In the genomic region with DNA sequence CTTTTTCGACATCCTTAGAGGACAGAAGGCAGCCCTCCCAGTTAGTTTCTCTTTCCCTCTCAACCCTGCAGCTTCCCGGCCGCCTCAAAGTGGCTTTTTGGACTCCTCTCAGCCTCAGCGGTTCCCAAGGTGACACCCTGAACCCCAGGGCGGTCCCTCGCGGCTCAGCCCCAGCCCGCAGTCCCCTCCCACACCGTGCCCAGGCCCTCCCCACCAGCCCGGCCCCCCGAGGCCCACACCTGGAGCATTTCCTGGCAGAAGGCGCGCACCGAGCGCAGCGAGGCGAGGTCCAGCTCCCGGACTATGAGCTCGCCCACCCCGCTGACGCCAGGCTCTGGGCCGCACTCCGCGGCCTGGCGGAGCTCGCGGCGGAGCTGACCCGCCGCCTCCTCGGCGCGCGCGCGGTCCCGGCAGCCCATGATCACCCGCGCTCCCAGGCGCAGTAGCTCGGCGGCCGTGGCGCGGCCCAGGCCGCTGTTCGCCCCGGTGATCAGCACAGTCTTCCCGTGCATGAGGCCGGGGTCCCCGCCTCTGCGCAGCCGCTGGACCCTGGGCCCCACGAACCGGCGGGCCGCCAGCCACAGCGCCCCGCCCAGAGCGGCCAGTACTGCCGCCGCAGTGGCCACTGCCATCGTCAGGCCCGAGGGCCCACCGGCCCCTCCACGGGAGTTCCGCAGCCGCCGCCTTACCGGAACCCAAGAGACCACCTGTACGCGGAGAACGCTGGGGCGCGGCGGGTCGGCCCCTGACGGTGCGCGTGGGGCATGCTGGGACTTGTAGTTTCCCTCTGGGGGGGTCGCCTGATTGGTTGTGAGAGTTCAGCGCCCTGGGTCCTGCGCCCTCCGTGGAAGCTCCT, we compare ENCODE assay signal across 1 cellular context.
A peak's percentile ranks its signal among the peaks of the same experiment; 100 is the strongest.
TF ChIP-seq lines count a peak whose summit lies in the region.

A gene with protein sequence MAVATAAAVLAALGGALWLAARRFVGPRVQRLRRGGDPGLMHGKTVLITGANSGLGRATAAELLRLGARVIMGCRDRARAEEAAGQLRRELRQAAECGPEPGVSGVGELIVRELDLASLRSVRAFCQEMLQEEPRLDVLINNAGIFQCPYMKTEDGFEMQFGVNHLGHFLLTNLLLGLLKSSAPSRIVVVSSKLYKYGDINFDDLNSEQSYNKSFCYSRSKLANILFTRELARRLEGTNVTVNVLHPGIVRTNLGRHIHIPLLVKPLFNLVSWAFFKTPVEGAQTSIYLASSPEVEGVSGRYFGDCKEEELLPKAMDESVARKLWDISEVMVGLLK (minus strand): TSS at position 713 of the 856 bp plus-strand sequence. CDS start 81 bp downstream, at position 632.

TF ChIP-seq in HepG2, 621 proteins besides CTCF, POLR2A, EP300 and RAD21 (continued from another document and continues in another):
- TF ChIP-seq, protein P1, sequence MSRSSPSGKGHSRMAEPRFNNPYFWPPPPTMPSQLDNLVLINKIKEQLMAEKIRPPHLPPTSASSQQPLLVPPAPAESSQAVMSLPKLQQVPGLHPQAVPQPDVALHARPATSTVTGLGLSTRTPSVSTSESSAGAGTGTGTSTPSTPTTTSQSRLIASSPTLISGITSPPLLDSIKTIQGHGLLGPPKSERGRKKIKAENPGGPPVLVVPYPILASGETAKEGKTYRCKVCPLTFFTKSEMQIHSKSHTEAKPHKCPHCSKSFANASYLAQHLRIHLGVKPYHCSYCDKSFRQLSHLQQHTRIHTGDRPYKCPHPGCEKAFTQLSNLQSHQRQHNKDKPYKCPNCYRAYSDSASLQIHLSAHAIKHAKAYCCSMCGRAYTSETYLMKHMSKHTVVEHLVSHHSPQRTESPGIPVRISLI (CRISPR knock-in tag; IDR thresholded peaks at IDR 0.05; ENCODE audit: borderline replicate concordance), result peak; percentile 36; the same call in 1 of the 2 replicates
- TF ChIP-seq ZFP82 (CRISPR knock-in tag; IDR thresholded peaks at IDR 0.05; ENCODE audit: borderline replicate concordance) (peak; percentile 69; the same call in 1 of the 2 replicates), SOX5 (CRISPR knock-in tag; IDR thresholded peaks at IDR 0.05; ENCODE audit: borderline replicate concordance) (no peak; the same call in 1 of the 2 replicates), ZNF773 (CRISPR knock-in tag; IDR thresholded peaks at IDR 0.05; ENCODE audit: borderline replicate concordance) (peak; percentile 16; the same call in 1 of the 2 replicates), ZNF747 (CRISPR knock-in tag; IDR thresholded peaks at IDR 0.05; ENCODE audit: borderline replicate concordance) (peak; percentile 96), ZNF768 (CRISPR knock-in tag; IDR thresholded peaks at IDR 0.05) (no peak; the same call in none of the 2 replicates), GATAD1 (CRISPR knock-in tag; IDR thresholded peaks at IDR 0.05) (peak; percentile 91), ZNF614 (CRISPR knock-in tag; IDR thresholded peaks at IDR 0.05; ENCODE audit: borderline replicate concordance) (no peak), PAX8 (CRISPR knock-in tag; IDR thresholded peaks at IDR 0.05; ENCODE audit: borderline replicate concordance) (no peak; the same call in 1 of the 2 replicates), ZNF776 (CRISPR knock-in tag; IDR thresholded peaks at IDR 0.05) (peak; percentile 93; the same call in 1 of the 2 replicates), SYNCRIP (IDR thresholded peaks at IDR 0.05; ENCODE audit: insufficient read depth, low read depth, low read length) (no peak), YEATS2 (CRISPR knock-in tag; IDR thresholded peaks at IDR 0.05; ENCODE audit: borderline replicate concordance) (peak; percentile 93), ZSCAN25 (CRISPR knock-in tag; IDR thresholded peaks at IDR 0.05) (no peak; the same call in 1 of the 2 replicates), CHD2 (IDR thresholded peaks at IDR 0.05; ENCODE audit: low read depth, low read length) (peak; percentile 15; the same call in 1 of the 2 replicates), RFX5 (IDR thresholded peaks at IDR 0.05; ENCODE audit: low read depth, low read length) (0 out of 2 replicates have a peak, but pooled peaks have one; percentile 11), HES4 (CRISPR knock-in tag; IDR thresholded peaks at IDR 0.05; ENCODE audit: borderline replicate concordance) (peak; percentile 98), DNMT1 (CRISPR knock-in tag; IDR thresholded peaks at IDR 0.05) (peak; percentile 77; the same call in 1 of the 2 replicates), ZNF274 (CRISPR knock-in tag; IDR thresholded peaks at IDR 0.05) (peak; percentile 22), ZNF564 (CRISPR knock-in tag; IDR thresholded peaks at IDR 0.05) (0 out of 2 replicates have a peak, but pooled peaks have one; percentile 66), AHR (CRISPR knock-in tag; IDR thresholded peaks at IDR 0.05) (peak; percentile 83), NFRKB (IDR thresholded peaks at IDR 0.05) (no peak), SRSF1 (optimal IDR thresholded peaks at IDR 0.05; ENCODE audit: low read depth, low read length) (no peak), ZNF563 (CRISPR knock-in tag; IDR thresholded peaks at IDR 0.05) (peak; percentile 99), KMT2B (CRISPR knock-in tag; IDR thresholded peaks at IDR 0.05) (peak; percentile 76), ZNF816 (CRISPR knock-in tag; IDR thresholded peaks at IDR 0.05; ENCODE audit: borderline replicate concordance) (peak; percentile 94; the same call in 1 of the 2 replicates), ZNF460 (CRISPR knock-in tag; IDR thresholded peaks at IDR 0.05; ENCODE audit: borderline replicate concordance) (no peak; the same call in 1 of the 2 replicates), ZNF772 (CRISPR knock-in tag; IDR thresholded peaks at IDR 0.05) (peak; percentile 88), GABPB1 (CRISPR knock-in tag; IDR thresholded peaks at IDR 0.05) (peak; percentile 94), ZBTB7B (CRISPR knock-in tag; IDR thresholded peaks at IDR 0.05) (peak; percentile 98)
- TF ChIP-seq, protein P2, sequence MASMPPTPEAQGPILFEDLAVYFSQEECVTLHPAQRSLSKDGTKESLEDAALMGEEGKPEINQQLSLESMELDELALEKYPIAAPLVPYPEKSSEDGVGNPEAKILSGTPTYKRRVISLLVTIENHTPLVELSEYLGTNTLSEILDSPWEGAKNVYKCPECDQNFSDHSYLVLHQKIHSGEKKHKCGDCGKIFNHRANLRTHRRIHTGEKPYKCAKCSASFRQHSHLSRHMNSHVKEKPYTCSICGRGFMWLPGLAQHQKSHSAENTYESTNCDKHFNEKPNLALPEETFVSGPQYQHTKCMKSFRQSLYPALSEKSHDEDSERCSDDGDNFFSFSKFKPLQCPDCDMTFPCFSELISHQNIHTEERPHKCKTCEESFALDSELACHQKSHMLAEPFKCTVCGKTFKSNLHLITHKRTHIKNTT (CRISPR knock-in tag; IDR thresholded peaks at IDR 0.05), result no peak
- TF ChIP-seq, protein P3, sequence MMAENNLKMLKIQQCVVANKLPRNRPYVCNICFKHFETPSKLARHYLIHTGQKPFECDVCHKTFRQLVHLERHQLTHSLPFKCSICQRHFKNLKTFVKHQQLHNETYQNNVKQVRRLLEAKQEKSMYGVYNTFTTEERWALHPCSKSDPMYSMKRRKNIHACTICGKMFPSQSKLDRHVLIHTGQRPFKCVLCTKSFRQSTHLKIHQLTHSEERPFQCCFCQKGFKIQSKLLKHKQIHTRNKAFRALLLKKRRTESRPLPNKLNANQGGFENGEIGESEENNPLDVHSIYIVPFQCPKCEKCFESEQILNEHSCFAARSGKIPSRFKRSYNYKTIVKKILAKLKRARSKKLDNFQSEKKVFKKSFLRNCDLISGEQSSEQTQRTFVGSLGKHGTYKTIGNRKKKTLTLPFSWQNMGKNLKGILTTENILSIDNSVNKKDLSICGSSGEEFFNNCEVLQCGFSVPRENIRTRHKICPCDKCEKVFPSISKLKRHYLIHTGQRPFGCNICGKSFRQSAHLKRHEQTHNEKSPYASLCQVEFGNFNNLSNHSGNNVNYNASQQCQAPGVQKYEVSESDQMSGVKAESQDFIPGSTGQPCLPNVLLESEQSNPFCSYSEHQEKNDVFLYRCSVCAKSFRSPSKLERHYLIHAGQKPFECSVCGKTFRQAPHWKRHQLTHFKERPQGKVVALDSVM (CRISPR knock-in tag; IDR thresholded peaks at IDR 0.05), result peak; percentile 70
- TF ChIP-seq, protein P4, sequence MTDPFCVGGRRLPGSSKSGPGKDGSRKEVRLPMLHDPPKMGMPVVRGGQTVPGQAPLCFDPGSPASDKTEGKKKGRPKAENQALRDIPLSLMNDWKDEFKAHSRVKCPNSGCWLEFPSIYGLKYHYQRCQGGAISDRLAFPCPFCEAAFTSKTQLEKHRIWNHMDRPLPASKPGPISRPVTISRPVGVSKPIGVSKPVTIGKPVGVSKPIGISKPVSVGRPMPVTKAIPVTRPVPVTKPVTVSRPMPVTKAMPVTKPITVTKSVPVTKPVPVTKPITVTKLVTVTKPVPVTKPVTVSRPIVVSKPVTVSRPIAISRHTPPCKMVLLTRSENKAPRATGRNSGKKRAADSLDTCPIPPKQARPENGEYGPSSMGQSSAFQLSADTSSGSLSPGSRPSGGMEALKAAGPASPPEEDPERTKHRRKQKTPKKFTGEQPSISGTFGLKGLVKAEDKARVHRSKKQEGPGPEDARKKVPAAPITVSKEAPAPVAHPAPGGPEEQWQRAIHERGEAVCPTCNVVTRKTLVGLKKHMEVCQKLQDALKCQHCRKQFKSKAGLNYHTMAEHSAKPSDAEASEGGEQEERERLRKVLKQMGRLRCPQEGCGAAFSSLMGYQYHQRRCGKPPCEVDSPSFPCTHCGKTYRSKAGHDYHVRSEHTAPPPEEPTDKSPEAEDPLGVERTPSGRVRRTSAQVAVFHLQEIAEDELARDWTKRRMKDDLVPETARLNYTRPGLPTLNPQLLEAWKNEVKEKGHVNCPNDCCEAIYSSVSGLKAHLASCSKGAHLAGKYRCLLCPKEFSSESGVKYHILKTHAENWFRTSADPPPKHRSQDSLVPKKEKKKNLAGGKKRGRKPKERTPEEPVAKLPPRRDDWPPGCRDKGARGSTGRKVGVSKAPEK (CRISPR knock-in tag; IDR thresholded peaks at IDR 0.05; ENCODE audit: borderline replicate concordance), result 0 out of 2 replicates have a peak, but pooled peaks have one; percentile 38
- TF ChIP-seq, protein P5, sequence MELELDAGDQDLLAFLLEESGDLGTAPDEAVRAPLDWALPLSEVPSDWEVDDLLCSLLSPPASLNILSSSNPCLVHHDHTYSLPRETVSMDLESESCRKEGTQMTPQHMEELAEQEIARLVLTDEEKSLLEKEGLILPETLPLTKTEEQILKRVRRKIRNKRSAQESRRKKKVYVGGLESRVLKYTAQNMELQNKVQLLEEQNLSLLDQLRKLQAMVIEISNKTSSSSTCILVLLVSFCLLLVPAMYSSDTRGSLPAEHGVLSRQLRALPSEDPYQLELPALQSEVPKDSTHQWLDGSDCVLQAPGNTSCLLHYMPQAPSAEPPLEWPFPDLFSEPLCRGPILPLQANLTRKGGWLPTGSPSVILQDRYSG (CRISPR knock-in tag; IDR thresholded peaks at IDR 0.05), result no peak; the same call in 1 of the 2 replicates
- TF ChIP-seq, protein P6, sequence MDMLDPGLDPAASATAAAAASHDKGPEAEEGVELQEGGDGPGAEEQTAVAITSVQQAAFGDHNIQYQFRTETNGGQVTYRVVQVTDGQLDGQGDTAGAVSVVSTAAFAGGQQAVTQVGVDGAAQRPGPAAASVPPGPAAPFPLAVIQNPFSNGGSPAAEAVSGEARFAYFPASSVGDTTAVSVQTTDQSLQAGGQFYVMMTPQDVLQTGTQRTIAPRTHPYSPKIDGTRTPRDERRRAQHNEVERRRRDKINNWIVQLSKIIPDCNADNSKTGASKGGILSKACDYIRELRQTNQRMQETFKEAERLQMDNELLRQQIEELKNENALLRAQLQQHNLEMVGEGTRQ (IDR thresholded peaks at IDR 0.05; ENCODE audit: low read depth, low read length), result no peak
- TF ChIP-seq, protein P6 (CRISPR knock-in tag; IDR thresholded peaks at IDR 0.05; ENCODE audit: borderline replicate concordance), result peak; percentile 60
- TF ChIP-seq, protein P7, sequence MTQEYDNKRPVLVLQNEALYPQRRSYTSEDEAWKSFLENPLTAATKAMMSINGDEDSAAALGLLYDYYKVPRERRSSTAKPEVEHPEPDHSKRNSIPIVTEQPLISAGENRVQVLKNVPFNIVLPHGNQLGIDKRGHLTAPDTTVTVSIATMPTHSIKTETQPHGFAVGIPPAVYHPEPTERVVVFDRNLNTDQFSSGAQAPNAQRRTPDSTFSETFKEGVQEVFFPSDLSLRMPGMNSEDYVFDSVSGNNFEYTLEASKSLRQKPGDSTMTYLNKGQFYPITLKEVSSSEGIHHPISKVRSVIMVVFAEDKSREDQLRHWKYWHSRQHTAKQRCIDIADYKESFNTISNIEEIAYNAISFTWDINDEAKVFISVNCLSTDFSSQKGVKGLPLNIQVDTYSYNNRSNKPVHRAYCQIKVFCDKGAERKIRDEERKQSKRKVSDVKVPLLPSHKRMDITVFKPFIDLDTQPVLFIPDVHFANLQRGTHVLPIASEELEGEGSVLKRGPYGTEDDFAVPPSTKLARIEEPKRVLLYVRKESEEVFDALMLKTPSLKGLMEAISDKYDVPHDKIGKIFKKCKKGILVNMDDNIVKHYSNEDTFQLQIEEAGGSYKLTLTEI (CRISPR knock-in tag; conservative IDR thresholded peaks at IDR 0.05), result no peak
- TF ChIP-seq, protein P8, sequence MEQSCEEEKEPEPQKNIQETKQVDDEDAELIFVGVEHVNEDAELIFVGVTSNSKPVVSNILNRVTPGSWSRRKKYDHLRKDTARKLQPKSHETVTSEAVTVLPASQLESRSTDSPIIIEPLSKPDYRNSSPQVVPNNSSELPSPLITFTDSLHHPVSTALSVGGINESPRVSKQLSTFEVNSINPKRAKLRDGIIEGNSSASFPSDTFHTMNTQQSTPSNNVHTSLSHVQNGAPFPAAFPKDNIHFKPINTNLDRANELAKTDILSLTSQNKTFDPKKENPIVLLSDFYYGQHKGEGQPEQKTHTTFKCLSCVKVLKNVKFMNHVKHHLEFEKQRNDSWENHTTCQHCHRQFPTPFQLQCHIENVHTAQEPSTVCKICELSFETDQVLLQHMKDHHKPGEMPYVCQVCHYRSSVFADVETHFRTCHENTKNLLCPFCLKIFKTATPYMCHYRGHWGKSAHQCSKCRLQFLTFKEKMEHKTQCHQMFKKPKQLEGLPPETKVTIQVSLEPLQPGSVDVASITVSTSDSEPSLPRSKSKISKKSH (CRISPR knock-in tag; IDR thresholded peaks at IDR 0.05; ENCODE audit: borderline replicate concordance), result 0 out of 2 replicates have a peak, but pooled peaks have one; percentile 34
- TF ChIP-seq, protein P9, sequence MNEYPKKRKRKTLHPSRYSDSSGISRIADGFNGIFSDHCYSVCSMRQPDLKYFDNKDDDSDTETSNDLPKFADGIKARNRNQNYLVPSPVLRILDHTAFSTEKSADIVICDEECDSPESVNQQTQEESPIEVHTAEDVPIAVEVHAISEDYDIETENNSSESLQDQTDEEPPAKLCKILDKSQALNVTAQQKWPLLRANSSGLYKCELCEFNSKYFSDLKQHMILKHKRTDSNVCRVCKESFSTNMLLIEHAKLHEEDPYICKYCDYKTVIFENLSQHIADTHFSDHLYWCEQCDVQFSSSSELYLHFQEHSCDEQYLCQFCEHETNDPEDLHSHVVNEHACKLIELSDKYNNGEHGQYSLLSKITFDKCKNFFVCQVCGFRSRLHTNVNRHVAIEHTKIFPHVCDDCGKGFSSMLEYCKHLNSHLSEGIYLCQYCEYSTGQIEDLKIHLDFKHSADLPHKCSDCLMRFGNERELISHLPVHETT (CRISPR knock-in tag; conservative IDR thresholded peaks at IDR 0.05), result peak; percentile 97
